In the genomic region with DNA sequence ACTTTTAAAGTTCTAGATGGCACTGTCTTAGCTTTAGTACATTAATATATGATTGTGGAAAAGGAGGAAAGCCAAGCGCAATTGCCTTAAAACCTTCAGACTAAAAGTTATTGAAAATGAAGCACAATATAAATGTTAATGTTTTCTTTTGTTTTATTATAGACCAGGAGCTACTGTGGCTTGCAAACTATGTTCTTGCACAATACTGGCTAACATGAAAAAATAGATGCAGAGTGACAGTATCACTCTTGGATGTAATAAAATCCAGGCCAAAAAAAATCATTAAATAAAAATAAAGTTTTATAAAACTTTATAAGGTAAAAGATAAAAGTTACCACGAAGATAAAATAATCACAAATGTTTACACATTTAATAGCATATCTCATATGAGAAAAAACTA, we compare ENCODE assay signal across 27 cellular contexts. TPM values are rescaled to one million over a fixed set of nuclear protein-coding genes. Genes with fewer than 3 reads are reported as not detected.
"Had no signal": no experiment of that assay in that cellular context is flagged by ENCODE, and none has a peak within 500 bp of the region (broad histone marks: within the 10 kb centered on the region; RNA-seq: fewer than 3 reads in every experiment).

No MANE protein-coding gene starts in this region.

- H3K4me3 ChIP-seq: breast epithelium, SJCRH30 had no signal

- H3K9me3 ChIP-seq: breast epithelium, SK-N-SH had no signal

- H3K9ac ChIP-seq: SK-N-SH had no signal

- H3K36me3 ChIP-seq: breast epithelium had no signal

- H3K4me2 ChIP-seq: SK-N-SH had no signal

- H3K27ac ChIP-seq: breast epithelium, SJCRH30, VCaP had no signal

- H3K27me3 ChIP-seq: breast epithelium, SJCRH30 had no signal

- ATAC-seq: activated CD8-positive, alpha-beta T cell treated with anti-CD3 and anti-CD28 coated beads for 36 hours; Panc1; Right ventricle myocardium inferior had no signal

- DNase-seq: activated CD4-positive, alpha-beta T cell treated with anti-CD3 and anti-CD28 coated beads, Interleukin-2, amount 50 U/mL, for 1 hour; activated CD4-positive, CD25-positive, alpha-beta regulatory T cell; activated CD8-positive, alpha-beta memory T cell treated with anti-CD3 and anti-CD28 coated beads, Interleukin-2, amount 50 U/mL, for 4 hours; activated CD8-positive, alpha-beta T cell treated with anti-CD3 and anti-CD28 coated beads for 36 hours; activated naive CD4-positive, alpha-beta T cell treated with anti-CD3 and anti-CD28 coated beads, Interleukin-2, amount 50 U/mL, for 16 hours; activated naive CD8-positive, alpha-beta T cell treated with anti-CD3 and anti-CD28 coated beads, Interleukin-2, amount 10 ng/mL, durations not matched to agents 7 days and 5 days; aorta; MM.1S; NCI-H1105; NCI-H1436; NCI-H1694 treated with DMSO at 0.1 percent for 48 hours; NCI-H2029 treated with DMSO at 0.1 percent for 48 hours; NCI-H345; NCI-H510A; NCI-H526 treated with DMSO at 0.1 percent for 48 hours; NCI-H82; NK-92 treated with Interleukin-12 subunit alpha and Interleukin-12 subunit beta, amount 100 ng/mL, for 24 hours; OCI-M1; RPMI8226; SJCRH30; SK-N-SH; T-helper 1 cell had no signal

- H3K4me1 ChIP-seq: breast epithelium, SJCRH30 had no signal

RNA-seq across cellular contexts. Expression of a gene that starts 18.3 kb away (rescaled TPM):
- total RNA-seq: activated CD8-positive, alpha-beta T cell treated with anti-CD3 and anti-CD28 coated beads for 36 hours; activated naive CD8-positive, alpha-beta T cell treated with anti-CD3 and anti-CD28 coated beads, Interleukin-2, amount 10 ng/mL, durations not matched to agents 7 days and 5 days; T-helper 2 cell treated with Interferon-gamma antibody and Interleukin-4, amounts not matched to agents 100 ng/mL and 5 ng/mL, for 36 hours had no signal
- polyA plus RNA-seq: SK-N-SH had no signal
